Comparison of ENCODE assay signal across 21 cellular contexts in the genomic region with DNA sequence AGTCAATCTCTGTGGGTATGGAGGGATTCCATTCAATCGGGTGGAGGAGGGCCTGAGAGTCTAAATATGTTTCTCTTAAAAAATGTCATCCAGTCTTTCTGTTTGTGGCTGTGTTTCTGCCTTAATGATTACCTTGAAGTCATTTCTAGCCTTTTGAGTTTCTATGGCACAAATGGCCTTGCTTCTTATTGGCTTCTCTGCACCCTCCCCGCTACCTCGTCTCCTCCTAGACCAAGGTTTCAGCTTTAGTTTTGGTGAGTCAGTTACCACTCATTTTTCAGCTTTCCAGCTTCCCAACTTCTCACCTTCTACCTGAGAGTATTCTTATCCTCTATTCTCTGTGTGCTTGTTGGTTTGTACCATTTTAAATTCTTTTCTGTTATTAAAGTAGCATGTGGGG.
"Had no signal": no experiment of that assay in that cellular context is flagged by ENCODE, and none has a peak within 500 bp of the region (broad histone marks: within the 10 kb centered on the region; RNA-seq: fewer than 3 reads in every experiment).

No MANE protein-coding gene starts in this region.

- H3K4me1 ChIP-seq: adrenal gland had no signal

- H3K9me3 Mint-ChIP-seq: activated T-cell treated with anti-CD3 and anti-CD28 coated beads, Interleukin-2, amount 50 U/mL, for 24 hours had no signal

- H3K27me3 Mint-ChIP-seq: activated naive CD4-positive, alpha-beta T cell treated with anti-CD3 and anti-CD28 coated beads, Interleukin-2, amount 10 ng/mL, durations not matched to agents 7 days and 5 days; activated naive CD8-positive, alpha-beta T cell treated with anti-CD3 and anti-CD28 coated beads, Interleukin-2, amount 10 ng/mL, durations not matched to agents 7 days and 5 days; activated T-cell treated with anti-CD3 and anti-CD28 coated beads, Interleukin-2, amount 50 U/mL, for 24 hours had no signal

- DNase-seq: activated CD4-positive, CD25-positive, alpha-beta regulatory T cell; activated CD8-positive, alpha-beta memory T cell treated with anti-CD3 and anti-CD28 coated beads, Interleukin-2, amount 50 U/mL, for 48 hours; activated CD8-positive, alpha-beta T cell treated with anti-CD3 and anti-CD28 coated beads, Interleukin-2, amount 10 ng/mL, durations not matched to agents 7 days and 5 days; activated gamma-delta T cell; activated naive CD4-positive, alpha-beta T cell treated with anti-CD3 and anti-CD28 coated beads, Interleukin-2, amount 10 ng/mL, durations not matched to agents 7 days and 5 days; activated naive CD8-positive, alpha-beta T cell treated with anti-CD3 and anti-CD28 coated beads, Interleukin-2, amount 10 ng/mL, durations not matched to agents 7 days and 5 days; activated T-cell treated with anti-CD3 and anti-CD28 coated beads, Interleukin-2, amount 50 U/mL, for 24 hours; adrenal gland; aorta; central memory CD4-positive, alpha-beta T cell; Karpas-422; NCI-H1105 treated with DMSO at 0.1 percent for 48 hours; NCI-H1436 treated with DMSO at 0.1 percent for 48 hours; NCI-H187; NCI-H2081; NCI-H510A treated with DMSO at 0.1 percent for 48 hours; NCI-H69; NK-92 treated with Interleukin-12 subunit alpha and Interleukin-12 subunit beta, amount 100 ng/mL, for 24 hours; PC-3; SIG-M5 had no signal

- H3K27ac ChIP-seq: adrenal gland, VCaP had no signal

- ATAC-seq: activated CD8-positive, alpha-beta T cell treated with anti-CD3 and anti-CD28 coated beads, Interleukin-2, amount 10 ng/mL, durations not matched to agents 7 days and 5 days; PC-3 had no signal

- H3K4me3 Mint-ChIP-seq: activated CD8-positive, alpha-beta T cell treated with anti-CD3 and anti-CD28 coated beads, Interleukin-2, amount 10 ng/mL, durations not matched to agents 7 days and 5 days; activated naive CD4-positive, alpha-beta T cell treated with anti-CD3 and anti-CD28 coated beads, Interleukin-2, amount 10 ng/mL, durations not matched to agents 7 days and 5 days; activated naive CD8-positive, alpha-beta T cell treated with anti-CD3 and anti-CD28 coated beads, Interleukin-2, amount 10 ng/mL, durations not matched to agents 7 days and 5 days; activated T-cell treated with anti-CD3 and anti-CD28 coated beads, Interleukin-2, amount 50 U/mL, for 24 hours had no signal

- H3K9me3 ChIP-seq: adrenal gland had no signal

- H3K27ac Mint-ChIP-seq: activated CD8-positive, alpha-beta T cell treated with anti-CD3 and anti-CD28 coated beads, Interleukin-2, amount 10 ng/mL, durations not matched to agents 7 days and 5 days; activated naive CD4-positive, alpha-beta T cell treated with anti-CD3 and anti-CD28 coated beads, Interleukin-2, amount 10 ng/mL, durations not matched to agents 7 days and 5 days; activated T-cell treated with anti-CD3 and anti-CD28 coated beads, Interleukin-2, amount 50 U/mL, for 24 hours had no signal

- H3K27me3 ChIP-seq: adrenal gland had no signal

- H3K4me1 Mint-ChIP-seq: activated naive CD4-positive, alpha-beta T cell treated with anti-CD3 and anti-CD28 coated beads, Interleukin-2, amount 10 ng/mL, durations not matched to agents 7 days and 5 days; activated naive CD8-positive, alpha-beta T cell treated with anti-CD3 and anti-CD28 coated beads, Interleukin-2, amount 10 ng/mL, durations not matched to agents 7 days and 5 days had no signal

- H3K4me3 ChIP-seq: adrenal gland had no signal

- H3K36me3 ChIP-seq: adrenal gland had no signal
